In the genomic region with DNA sequence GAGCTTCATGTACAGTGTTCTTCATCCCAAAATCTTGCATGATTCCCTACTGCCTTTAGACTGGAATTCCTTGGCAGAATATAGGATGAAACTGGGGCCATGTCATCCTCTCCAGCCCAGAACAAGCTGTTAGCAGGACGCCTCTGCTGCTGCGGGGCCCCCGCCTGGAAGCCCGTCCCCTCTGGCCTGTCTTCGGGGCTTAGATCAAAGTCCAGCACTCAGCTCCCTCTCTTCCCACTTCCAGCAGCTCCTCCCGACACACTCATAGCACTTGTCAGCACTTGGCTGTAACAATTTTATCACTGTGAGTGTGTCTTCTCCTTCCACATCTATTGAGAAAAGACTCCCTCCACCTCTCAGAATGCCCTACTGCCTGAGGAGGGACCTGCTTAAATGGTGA, we compare ENCODE assay signal across 1 cellular context.
TF ChIP-seq lines count a peak whose summit lies in the region.

No MANE protein-coding gene starts in this region.

TF ChIP-seq in IMR-90, 13 proteins besides CTCF, POLR2A, EP300 and RAD21:
- TF ChIP-seq NFE2L2 (IDR thresholded peaks at IDR 0.05; ENCODE audit: low read depth, low read length), result no peak
- no peak for TF ChIP-seq MAFK (IDR thresholded peaks at IDR 0.05; ENCODE audit: low read depth, low read length)
- no peak for TF ChIP-seq USF2 (IDR thresholded peaks at IDR 0.05; ENCODE audit: low read depth, low read length)
- TF ChIP-seq RFX5 (IDR thresholded peaks at IDR 0.05; ENCODE audit: low read depth, low read length), result no peak
